ENCODE assay signal across 1 cellular context in genomic region chr22:40813912-40814315, GRCh38.
TF ChIP-seq lines count a peak whose summit lies in the region.

No MANE protein-coding gene starts in this region.

TF ChIP-seq in K562, 482 proteins besides CTCF, POLR2A, EP300 and RAD21 (continued from another document and continues in another):
- TF ChIP-seq, protein P1, sequence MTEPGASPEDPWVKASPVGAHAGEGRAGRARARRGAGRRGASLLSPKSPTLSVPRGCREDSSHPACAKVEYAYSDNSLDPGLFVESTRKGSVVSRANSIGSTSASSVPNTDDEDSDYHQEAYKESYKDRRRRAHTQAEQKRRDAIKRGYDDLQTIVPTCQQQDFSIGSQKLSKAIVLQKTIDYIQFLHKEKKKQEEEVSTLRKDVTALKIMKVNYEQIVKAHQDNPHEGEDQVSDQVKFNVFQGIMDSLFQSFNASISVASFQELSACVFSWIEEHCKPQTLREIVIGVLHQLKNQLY (CRISPR knock-in tag; conservative IDR thresholded peaks at IDR 0.05): 0 out of 4 replicates have a peak, but pooled peaks of 1 of the 2 experiments have one; percentile 80
- TF ChIP-seq ZNF780A (CRISPR knock-in tag; IDR thresholded peaks at IDR 0.05) (peak; percentile 94), ZFP1 (CRISPR knock-in tag; IDR thresholded peaks at IDR 0.05) (peak; percentile 99), CXXC5 (CRISPR knock-in tag; IDR thresholded peaks at IDR 0.05) (peak; percentile 100), ZNF445 (CRISPR knock-in tag; IDR thresholded peaks at IDR 0.05; ENCODE audit: low read depth) (peak; percentile 98), HOMEZ (CRISPR knock-in tag; IDR thresholded peaks at IDR 0.05) (peak; percentile 99), STAT5A (IDR thresholded peaks at IDR 0.05; ENCODE audit: borderline replicate concordance, low read length) (peak; percentile 92), STAT5B (CRISPR knock-in tag; IDR thresholded peaks at IDR 0.05) (peak; percentile 98), ZNF76 (CRISPR knock-in tag; IDR thresholded peaks at IDR 0.05; ENCODE audit: borderline replicate concordance) (peak; percentile 99), ZNF707 (CRISPR knock-in tag; conservative IDR thresholded peaks at IDR 0.05) (peak; percentile 96), MEIS2 (IDR thresholded peaks at IDR 0.05; ENCODE audit: partially characterized antibody) (peak; percentile 98), RBM25 (IDR thresholded peaks at IDR 0.05; ENCODE audit: low read depth, low read length, severe bottlenecking) (no peak), DPF2 (IDR thresholded peaks at IDR 0.05) (peak; percentile 99), ZNF740 (CRISPR knock-in tag; IDR thresholded peaks at IDR 0.05) (no peak), ZNF740 (tag; IDR thresholded peaks at IDR 0.05) (peak in 1 of 2 experiments; percentile 100; a peak in 2 of 4 replicates), MXD1 (CRISPR knock-in tag; IDR thresholded peaks at IDR 0.05; ENCODE audit: borderline replicate concordance, poor library complexity, severe bottlenecking) (peak; percentile 98), ELF4 (CRISPR knock-in tag; IDR thresholded peaks at IDR 0.05) (peak; percentile 99), E2F3 (CRISPR knock-in tag; IDR thresholded peaks at IDR 0.05) (peak; percentile 96), GTF2B (IDR thresholded peaks at IDR 0.05; ENCODE audit: extremely low read depth, insufficient read length) (no peak)
- TF ChIP-seq, protein P2, sequence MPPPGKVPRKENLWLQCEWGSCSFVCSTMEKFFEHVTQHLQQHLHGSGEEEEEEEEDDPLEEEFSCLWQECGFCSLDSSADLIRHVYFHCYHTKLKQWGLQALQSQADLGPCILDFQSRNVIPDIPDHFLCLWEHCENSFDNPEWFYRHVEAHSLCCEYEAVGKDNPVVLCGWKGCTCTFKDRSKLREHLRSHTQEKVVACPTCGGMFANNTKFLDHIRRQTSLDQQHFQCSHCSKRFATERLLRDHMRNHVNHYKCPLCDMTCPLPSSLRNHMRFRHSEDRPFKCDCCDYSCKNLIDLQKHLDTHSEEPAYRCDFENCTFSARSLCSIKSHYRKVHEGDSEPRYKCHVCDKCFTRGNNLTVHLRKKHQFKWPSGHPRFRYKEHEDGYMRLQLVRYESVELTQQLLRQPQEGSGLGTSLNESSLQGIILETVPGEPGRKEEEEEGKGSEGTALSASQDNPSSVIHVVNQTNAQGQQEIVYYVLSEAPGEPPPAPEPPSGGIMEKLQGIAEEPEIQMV (tag; conservative IDR thresholded peaks at IDR 0.05; ENCODE audit: low read depth): peak; percentile 98
- TF ChIP-seq, protein P3, sequence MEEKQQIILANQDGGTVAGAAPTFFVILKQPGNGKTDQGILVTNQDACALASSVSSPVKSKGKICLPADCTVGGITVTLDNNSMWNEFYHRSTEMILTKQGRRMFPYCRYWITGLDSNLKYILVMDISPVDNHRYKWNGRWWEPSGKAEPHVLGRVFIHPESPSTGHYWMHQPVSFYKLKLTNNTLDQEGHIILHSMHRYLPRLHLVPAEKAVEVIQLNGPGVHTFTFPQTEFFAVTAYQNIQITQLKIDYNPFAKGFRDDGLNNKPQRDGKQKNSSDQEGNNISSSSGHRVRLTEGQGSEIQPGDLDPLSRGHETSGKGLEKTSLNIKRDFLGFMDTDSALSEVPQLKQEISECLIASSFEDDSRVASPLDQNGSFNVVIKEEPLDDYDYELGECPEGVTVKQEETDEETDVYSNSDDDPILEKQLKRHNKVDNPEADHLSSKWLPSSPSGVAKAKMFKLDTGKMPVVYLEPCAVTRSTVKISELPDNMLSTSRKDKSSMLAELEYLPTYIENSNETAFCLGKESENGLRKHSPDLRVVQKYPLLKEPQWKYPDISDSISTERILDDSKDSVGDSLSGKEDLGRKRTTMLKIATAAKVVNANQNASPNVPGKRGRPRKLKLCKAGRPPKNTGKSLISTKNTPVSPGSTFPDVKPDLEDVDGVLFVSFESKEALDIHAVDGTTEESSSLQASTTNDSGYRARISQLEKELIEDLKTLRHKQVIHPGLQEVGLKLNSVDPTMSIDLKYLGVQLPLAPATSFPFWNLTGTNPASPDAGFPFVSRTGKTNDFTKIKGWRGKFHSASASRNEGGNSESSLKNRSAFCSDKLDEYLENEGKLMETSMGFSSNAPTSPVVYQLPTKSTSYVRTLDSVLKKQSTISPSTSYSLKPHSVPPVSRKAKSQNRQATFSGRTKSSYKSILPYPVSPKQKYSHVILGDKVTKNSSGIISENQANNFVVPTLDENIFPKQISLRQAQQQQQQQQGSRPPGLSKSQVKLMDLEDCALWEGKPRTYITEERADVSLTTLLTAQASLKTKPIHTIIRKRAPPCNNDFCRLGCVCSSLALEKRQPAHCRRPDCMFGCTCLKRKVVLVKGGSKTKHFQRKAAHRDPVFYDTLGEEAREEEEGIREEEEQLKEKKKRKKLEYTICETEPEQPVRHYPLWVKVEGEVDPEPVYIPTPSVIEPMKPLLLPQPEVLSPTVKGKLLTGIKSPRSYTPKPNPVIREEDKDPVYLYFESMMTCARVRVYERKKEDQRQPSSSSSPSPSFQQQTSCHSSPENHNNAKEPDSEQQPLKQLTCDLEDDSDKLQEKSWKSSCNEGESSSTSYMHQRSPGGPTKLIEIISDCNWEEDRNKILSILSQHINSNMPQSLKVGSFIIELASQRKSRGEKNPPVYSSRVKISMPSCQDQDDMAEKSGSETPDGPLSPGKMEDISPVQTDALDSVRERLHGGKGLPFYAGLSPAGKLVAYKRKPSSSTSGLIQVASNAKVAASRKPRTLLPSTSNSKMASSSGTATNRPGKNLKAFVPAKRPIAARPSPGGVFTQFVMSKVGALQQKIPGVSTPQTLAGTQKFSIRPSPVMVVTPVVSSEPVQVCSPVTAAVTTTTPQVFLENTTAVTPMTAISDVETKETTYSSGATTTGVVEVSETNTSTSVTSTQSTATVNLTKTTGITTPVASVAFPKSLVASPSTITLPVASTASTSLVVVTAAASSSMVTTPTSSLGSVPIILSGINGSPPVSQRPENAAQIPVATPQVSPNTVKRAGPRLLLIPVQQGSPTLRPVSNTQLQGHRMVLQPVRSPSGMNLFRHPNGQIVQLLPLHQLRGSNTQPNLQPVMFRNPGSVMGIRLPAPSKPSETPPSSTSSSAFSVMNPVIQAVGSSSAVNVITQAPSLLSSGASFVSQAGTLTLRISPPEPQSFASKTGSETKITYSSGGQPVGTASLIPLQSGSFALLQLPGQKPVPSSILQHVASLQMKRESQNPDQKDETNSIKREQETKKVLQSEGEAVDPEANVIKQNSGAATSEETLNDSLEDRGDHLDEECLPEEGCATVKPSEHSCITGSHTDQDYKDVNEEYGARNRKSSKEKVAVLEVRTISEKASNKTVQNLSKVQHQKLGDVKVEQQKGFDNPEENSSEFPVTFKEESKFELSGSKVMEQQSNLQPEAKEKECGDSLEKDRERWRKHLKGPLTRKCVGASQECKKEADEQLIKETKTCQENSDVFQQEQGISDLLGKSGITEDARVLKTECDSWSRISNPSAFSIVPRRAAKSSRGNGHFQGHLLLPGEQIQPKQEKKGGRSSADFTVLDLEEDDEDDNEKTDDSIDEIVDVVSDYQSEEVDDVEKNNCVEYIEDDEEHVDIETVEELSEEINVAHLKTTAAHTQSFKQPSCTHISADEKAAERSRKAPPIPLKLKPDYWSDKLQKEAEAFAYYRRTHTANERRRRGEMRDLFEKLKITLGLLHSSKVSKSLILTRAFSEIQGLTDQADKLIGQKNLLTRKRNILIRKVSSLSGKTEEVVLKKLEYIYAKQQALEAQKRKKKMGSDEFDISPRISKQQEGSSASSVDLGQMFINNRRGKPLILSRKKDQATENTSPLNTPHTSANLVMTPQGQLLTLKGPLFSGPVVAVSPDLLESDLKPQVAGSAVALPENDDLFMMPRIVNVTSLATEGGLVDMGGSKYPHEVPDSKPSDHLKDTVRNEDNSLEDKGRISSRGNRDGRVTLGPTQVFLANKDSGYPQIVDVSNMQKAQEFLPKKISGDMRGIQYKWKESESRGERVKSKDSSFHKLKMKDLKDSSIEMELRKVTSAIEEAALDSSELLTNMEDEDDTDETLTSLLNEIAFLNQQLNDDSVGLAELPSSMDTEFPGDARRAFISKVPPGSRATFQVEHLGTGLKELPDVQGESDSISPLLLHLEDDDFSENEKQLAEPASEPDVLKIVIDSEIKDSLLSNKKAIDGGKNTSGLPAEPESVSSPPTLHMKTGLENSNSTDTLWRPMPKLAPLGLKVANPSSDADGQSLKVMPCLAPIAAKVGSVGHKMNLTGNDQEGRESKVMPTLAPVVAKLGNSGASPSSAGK (IDR thresholded peaks at IDR 0.05): no peak
- TF ChIP-seq, protein P4, sequence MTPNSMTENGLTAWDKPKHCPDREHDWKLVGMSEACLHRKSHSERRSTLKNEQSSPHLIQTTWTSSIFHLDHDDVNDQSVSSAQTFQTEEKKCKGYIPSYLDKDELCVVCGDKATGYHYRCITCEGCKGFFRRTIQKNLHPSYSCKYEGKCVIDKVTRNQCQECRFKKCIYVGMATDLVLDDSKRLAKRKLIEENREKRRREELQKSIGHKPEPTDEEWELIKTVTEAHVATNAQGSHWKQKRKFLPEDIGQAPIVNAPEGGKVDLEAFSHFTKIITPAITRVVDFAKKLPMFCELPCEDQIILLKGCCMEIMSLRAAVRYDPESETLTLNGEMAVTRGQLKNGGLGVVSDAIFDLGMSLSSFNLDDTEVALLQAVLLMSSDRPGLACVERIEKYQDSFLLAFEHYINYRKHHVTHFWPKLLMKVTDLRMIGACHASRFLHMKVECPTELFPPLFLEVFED (CRISPR knock-in tag; conservative IDR thresholded peaks at IDR 0.05): peak; percentile 99
- TF ChIP-seq, protein P5, sequence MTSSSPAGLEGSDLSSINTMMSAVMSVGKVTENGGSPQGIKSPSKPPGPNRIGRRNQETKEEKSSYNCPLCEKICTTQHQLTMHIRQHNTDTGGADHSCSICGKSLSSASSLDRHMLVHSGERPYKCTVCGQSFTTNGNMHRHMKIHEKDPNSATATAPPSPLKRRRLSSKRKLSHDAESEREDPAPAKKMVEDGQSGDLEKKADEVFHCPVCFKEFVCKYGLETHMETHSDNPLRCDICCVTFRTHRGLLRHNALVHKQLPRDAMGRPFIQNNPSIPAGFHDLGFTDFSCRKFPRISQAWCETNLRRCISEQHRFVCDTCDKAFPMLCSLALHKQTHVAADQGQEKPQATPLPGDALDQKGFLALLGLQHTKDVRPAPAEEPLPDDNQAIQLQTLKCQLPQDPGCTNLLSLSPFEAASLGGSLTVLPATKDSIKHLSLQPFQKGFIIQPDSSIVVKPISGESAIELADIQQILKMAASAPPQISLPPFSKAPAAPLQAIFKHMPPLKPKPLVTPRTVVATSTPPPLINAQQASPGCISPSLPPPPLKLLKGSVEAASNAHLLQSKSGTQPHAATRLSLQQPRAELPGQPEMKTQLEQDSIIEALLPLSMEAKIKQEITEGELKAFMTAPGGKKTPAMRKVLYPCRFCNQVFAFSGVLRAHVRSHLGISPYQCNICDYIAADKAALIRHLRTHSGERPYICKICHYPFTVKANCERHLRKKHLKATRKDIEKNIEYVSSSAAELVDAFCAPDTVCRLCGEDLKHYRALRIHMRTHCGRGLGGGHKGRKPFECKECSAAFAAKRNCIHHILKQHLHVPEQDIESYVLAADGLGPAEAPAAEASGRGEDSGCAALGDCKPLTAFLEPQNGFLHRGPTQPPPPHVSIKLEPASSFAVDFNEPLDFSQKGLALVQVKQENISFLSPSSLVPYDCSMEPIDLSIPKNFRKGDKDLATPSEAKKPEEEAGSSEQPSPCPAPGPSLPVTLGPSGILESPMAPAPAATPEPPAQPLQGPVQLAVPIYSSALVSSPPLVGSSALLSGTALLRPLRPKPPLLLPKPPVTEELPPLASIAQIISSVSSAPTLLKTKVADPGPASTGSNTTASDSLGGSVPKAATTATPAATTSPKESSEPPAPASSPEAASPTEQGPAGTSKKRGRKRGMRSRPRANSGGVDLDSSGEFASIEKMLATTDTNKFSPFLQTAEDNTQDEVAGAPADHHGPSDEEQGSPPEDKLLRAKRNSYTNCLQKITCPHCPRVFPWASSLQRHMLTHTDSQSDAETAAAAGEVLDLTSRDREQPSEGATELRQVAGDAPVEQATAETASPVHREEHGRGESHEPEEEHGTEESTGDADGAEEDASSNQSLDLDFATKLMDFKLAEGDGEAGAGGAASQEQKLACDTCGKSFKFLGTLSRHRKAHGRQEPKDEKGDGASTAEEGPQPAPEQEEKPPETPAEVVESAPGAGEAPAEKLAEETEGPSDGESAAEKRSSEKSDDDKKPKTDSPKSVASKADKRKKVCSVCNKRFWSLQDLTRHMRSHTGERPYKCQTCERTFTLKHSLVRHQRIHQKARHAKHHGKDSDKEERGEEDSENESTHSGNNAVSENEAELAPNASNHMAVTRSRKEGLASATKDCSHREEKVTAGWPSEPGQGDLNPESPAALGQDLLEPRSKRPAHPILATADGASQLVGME (CRISPR knock-in tag; IDR thresholded peaks at IDR 0.05): peak; percentile 99
- TF ChIP-seq, protein P6, sequence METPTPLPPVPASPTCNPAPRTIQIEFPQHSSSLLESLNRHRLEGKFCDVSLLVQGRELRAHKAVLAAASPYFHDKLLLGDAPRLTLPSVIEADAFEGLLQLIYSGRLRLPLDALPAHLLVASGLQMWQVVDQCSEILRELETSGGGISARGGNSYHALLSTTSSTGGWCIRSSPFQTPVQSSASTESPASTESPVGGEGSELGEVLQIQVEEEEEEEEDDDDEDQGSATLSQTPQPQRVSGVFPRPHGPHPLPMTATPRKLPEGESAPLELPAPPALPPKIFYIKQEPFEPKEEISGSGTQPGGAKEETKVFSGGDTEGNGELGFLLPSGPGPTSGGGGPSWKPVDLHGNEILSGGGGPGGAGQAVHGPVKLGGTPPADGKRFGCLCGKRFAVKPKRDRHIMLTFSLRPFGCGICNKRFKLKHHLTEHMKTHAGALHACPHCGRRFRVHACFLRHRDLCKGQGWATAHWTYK (CRISPR knock-in tag; IDR thresholded peaks at IDR 0.05): peak; percentile 100
